In the genomic region with DNA sequence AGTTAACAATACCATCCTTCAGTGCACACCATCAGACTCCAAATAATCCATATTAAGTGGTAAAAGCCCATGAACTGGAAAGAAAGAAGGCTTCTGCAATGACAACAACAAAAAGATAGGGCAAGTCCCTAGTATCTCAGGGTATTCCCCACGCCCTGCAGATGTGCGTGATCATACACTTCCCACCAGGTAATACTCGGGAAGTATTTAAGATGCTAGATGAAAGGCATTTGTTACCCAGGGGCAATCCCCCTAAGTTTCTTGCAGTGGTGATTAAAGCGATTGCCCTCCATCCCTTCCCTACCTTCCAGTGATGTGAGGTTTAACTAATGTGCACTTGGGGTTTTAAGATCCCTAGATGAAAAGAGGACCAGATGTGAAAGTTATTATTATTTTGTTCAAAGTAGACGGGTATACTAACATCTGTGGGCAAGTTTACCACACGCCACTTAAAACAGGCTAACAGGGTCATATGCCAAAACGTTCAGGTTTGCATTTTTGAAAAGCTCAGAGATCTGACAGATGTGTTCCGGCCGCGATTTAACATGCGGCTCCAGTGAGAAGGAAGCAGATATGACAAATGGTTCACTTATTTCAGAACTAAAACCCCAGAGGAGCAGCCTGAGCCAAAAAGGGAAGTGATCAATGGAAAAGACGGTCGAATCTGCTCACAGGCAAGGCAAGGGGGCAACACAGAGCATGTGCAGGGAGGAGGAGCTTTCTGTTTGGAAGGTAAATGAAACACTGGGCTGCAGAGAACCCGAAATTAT, we compare ENCODE assay signal across 10 cellular contexts. TPM values are rescaled to one million over a fixed set of nuclear protein-coding genes. Genes with fewer than 3 reads are reported as not detected.
DNase-seq lines count a peak whose midpoint lies in the region; ATAC-seq and TF ChIP-seq lines count a peak whose summit lies in the region.
"Had no signal": no experiment of that assay in that cellular context is flagged by ENCODE, and none has a peak within 500 bp of the region (broad histone marks: within the 10 kb centered on the region; RNA-seq: fewer than 3 reads in every experiment).

No MANE protein-coding gene starts in this region.

- POLR2A ChIA-PET in AG04449 (lab: Yijun Ruan, JAX) = interaction anchor here (1.4 kb wide), 1 partner anchor 44 kb away, joined by 4 read pairs; no protein-coding TSS in a partner anchor
- POLR2A ChIA-PET in naive thymus-derived CD4-positive, alpha-beta T cell (lab: Charles Lee) = no interaction called here

- no peak for TF ChIP-seq CTCF in AG04449 (IDR thresholded peaks at IDR 0.05; ENCODE audit: insufficient read depth, low read length, missing control alignments)
- no peak for TF ChIP-seq CTCF in WERI-Rb-1 (IDR thresholded peaks at IDR 0.05; ENCODE audit: low read depth, low read length)

- peaks cover 0 to 6% of the 10 kb centered on the region in 2 donors for H3K4me1 ChIP-seq in naive thymus-derived CD4-positive, alpha-beta T cell (ENCODE audit: control insufficient read depth in 2 of 2, insufficient read depth in 2 of 2, low read length in 2 of 2)
- H3K4me1 ChIP-seq: parathyroid adenoma had no signal

- peak overlapping the region; percentile 5 to 84 (median 45) for H3K27ac Mint-ChIP-seq in naive thymus-derived CD4-positive, alpha-beta T cell

- CTCF ChIA-PET in AG04449 (lab: Yijun Ruan, JAX) = interaction anchor here (0.7 to 1.9 kb wide), 5 partner anchors 9 to 254 kb away, joined by 3 to 6 read pairs (median 4); no protein-coding TSS in a partner anchor
- CTCF ChIA-PET in naive thymus-derived CD4-positive, alpha-beta T cell (lab: Charles Lee) = interaction anchor here (1.3 kb wide), 1 partner anchor 227 kb away, joined by 3 read pairs; no protein-coding TSS in a partner anchor

- peak; percentile 98 for ATAC-seq in GM19395 (IDR thresholded peaks at IDR 0.05; ENCODE audit: unreplicated experiment)
- peak; percentile 95 for ATAC-seq in HG03442 (IDR thresholded peaks at IDR 0.05; ENCODE audit: unreplicated experiment)
- peak; percentile 79 for ATAC-seq in naive thymus-derived CD4-positive, alpha-beta T cell

- H3K9me3 Mint-ChIP-seq in naive thymus-derived CD4-positive, alpha-beta T cell = peaks cover 0 to 10% (median 3%) of the 10 kb centered on the region in 11 donors

- no peaks in the 10 kb centered on the region for H3K27me3 ChIP-seq in naive thymus-derived CD4-positive, alpha-beta T cell (ENCODE audit: control insufficient read depth in 2 of 2, insufficient read depth in 2 of 2, low read length in 2 of 2)
- H3K27me3 ChIP-seq in WERI-Rb-1 (ENCODE audit: insufficient read depth, low read depth, severe bottlenecking) = no peaks in the 10 kb centered on the region

- no peaks in the 10 kb centered on the region for H3K36me3 ChIP-seq in naive thymus-derived CD4-positive, alpha-beta T cell (ENCODE audit: control insufficient read depth in 2 of 3, insufficient read depth in 3 of 3, low read length in 3 of 3)
- H3K36me3 ChIP-seq in WERI-Rb-1 = peaks cover 7% of the 10 kb centered on the region

- intact Hi-C loops in naive thymus-derived CD4-positive, alpha-beta T cell (cut with micrococcal nuclease) = loop anchor here in 1 of 2 donors (1.0 kb wide), 1 partner anchor 28 kb away; no protein-coding TSS in a partner anchor

- no peak overlapping the region for H3K27ac ChIP-seq in naive thymus-derived CD4-positive, alpha-beta T cell (ENCODE audit: low read depth, low read length)
- no peak overlapping the region for H3K27ac ChIP-seq in WERI-Rb-1
- H3K27ac ChIP-seq: C4-2B, parathyroid adenoma had no signal

- no peaks in the 10 kb centered on the region for H3K9me3 ChIP-seq in naive thymus-derived CD4-positive, alpha-beta T cell (ENCODE audit: control insufficient read depth in 2 of 3, low read length in 3 of 3)
- peaks cover 3% of the 10 kb centered on the region for H3K9me3 ChIP-seq in WERI-Rb-1 (ENCODE audit: severe bottlenecking)

- peak overlapping the region; percentile 34 for H3K4me3 ChIP-seq in AG04449 (ENCODE audit: low read depth, low read length)
- peak overlapping the region; percentile 3 for H3K4me3 ChIP-seq in naive thymus-derived CD4-positive, alpha-beta T cell (ENCODE audit: low read length)
- no peak overlapping the region for H3K4me3 ChIP-seq in WERI-Rb-1 (ENCODE audit: low read depth, low read length)

- H3K4me3 Mint-ChIP-seq in naive thymus-derived CD4-positive, alpha-beta T cell = peak overlapping the region; percentile 66 to 86 (median 75)

- H3K27me3 Mint-ChIP-seq in naive thymus-derived CD4-positive, alpha-beta T cell = no peaks in the 10 kb centered on the region

- peaks cover 13 to 27% (median 21%) of the 10 kb centered on the region in 7 donors for H3K4me1 Mint-ChIP-seq in naive thymus-derived CD4-positive, alpha-beta T cell

- no peak for DNase-seq in AG04449 (ENCODE audit: low read depth, low spot score)
- DNase-seq in activated CD4-positive, alpha-beta T cell treated with anti-CD3 and anti-CD28 coated beads, Interleukin-2, amount 50 U/mL, for 48 hours = peak; percentile 61 to 73
- peak in 8 of 9 donors; percentile 22 to 52 (median 37) for DNase-seq in naive thymus-derived CD4-positive, alpha-beta T cell
- no peak for DNase-seq in NCI-H226
- no peak for DNase-seq in WERI-Rb-1
- no peak for DNase-seq in COLO829 (ENCODE audit: low spot score)

- H3K36me3 Mint-ChIP-seq in naive thymus-derived CD4-positive, alpha-beta T cell = peaks cover 0 to 47% (median 4%) of the 10 kb centered on the region in 5 donors

RNA-seq across cellular contexts. Expression of a gene that starts 17.4 kb away (rescaled TPM):
- total RNA-seq in naive thymus-derived CD4-positive, alpha-beta T cell = 100 to 1,000 TPM in 1 of 5 experiments, 10 to 100 TPM in 4; 53.5 to 103 (median 83.8) TPM
- polyA plus RNA-seq in naive thymus-derived CD4-positive, alpha-beta T cell = 10 to 100 TPM; 24.8 to 32.1 TPM

Comparison
In these comparisons a context has a peak if more than half of its experiments do, and no peak if none do; other contexts are left out.
1. DNase-seq: peak in activated CD4-positive, alpha-beta T cell treated with anti-CD3 and anti-CD28 coated beads, Interleukin-2, amount 50 U/mL, for 48 hours (2 of 2) and naive thymus-derived CD4-positive, alpha-beta T cell (8 of 9); none in AG04449 (single experiment), NCI-H226 (single experiment), WERI-Rb-1 (single experiment) and COLO829 (single experiment).
2. Peak in every context shown above with its lines, with median percentiles within 50 percentile points of each other: ATAC-seq.